In genomic region chr13:21001471-21001870, GRCh38 we compare ENCODE assay signal across 34 cellular contexts.
"Had no signal": no experiment of that assay in that cellular context is flagged by ENCODE, and none has a peak within 500 bp of the region (broad histone marks: within the 10 kb centered on the region; RNA-seq: fewer than 3 reads in every experiment).

No MANE protein-coding gene starts in this region.

- DNase-seq: activated CD4-positive, alpha-beta T cell treated with anti-CD3 and anti-CD28 coated beads for 36 hours; activated CD4-positive, alpha-beta T cell treated with anti-CD3 and anti-CD28 coated beads, Interleukin-2, amount 10 ng/mL, durations not matched to agents 7 days and 5 days; activated CD4-positive, alpha-beta T cell treated with anti-CD3 and anti-CD28 coated beads, Interleukin-2, amount 50 U/mL, for 48 hours; activated CD8-positive, alpha-beta T cell treated with anti-CD3 and anti-CD28 coated beads, Interleukin-2, amount 10 ng/mL, durations not matched to agents 7 days and 5 days; activated gamma-delta T cell treated with Interleukin-2 at 50 U/mL for 16 hours; activated naive CD4-positive, alpha-beta T cell treated with anti-CD3 and anti-CD28 coated beads for 36 hours; activated naive CD8-positive, alpha-beta T cell treated with anti-CD3 and anti-CD28 coated beads, Interleukin-2, amount 50 U/mL, for 24 hours; activated T-cell treated with anti-CD3 and anti-CD28 coated beads, Interleukin-2, amount 50 U/mL, for 24 hours; anterior cingulate cortex; caudate nucleus; Kasumi-1; MM.1S; MV-4-11; NCI-H1092; NCI-H1436 treated with DMSO at 0.1 percent for 48 hours; NCI-H1694 treated with DMSO at 0.1 percent for 48 hours; NCI-H2029; NCI-H345; NCI-H524 treated with DMSO at 0.1 percent for 48 hours; NCI-H748 treated with DMSO at 0.1 percent for 48 hours; NK-92 treated with Interleukin-12 subunit alpha and Interleukin-12 subunit beta, amount 100 ng/mL, for 24 hours; PC-3; Peyer's patch; RPMI8226; SHP77 treated with DMSO at 0.1 percent for 48 hours; SK-N-SH had no signal

- H3K27me3 Mint-ChIP-seq: activated CD4-positive, alpha-beta T cell treated with anti-CD3 and anti-CD28 coated beads for 36 hours; activated CD4-positive, alpha-beta T cell treated with anti-CD3 and anti-CD28 coated beads, Interleukin-2, amount 10 ng/mL, durations not matched to agents 7 days and 5 days; activated naive CD8-positive, alpha-beta T cell; activated naive CD8-positive, alpha-beta T cell treated with anti-CD3 and anti-CD28 coated beads, Interleukin-2, amount 50 U/mL, for 24 hours; activated T-cell treated with anti-CD3 and anti-CD28 coated beads, Interleukin-2, amount 50 U/mL, for 24 hours; brain had no signal

- H3K4me3 Mint-ChIP-seq: activated CD4-positive, alpha-beta T cell treated with anti-CD3 and anti-CD28 coated beads for 36 hours; activated CD4-positive, alpha-beta T cell treated with anti-CD3 and anti-CD28 coated beads, Interleukin-2, amount 10 ng/mL, durations not matched to agents 7 days and 5 days; activated CD8-positive, alpha-beta T cell treated with anti-CD3 and anti-CD28 coated beads, Interleukin-2, amount 10 ng/mL, durations not matched to agents 7 days and 5 days; activated naive CD4-positive, alpha-beta T cell treated with anti-CD3 and anti-CD28 coated beads for 36 hours; activated naive CD8-positive, alpha-beta T cell; activated naive CD8-positive, alpha-beta T cell treated with anti-CD3 and anti-CD28 coated beads, Interleukin-2, amount 50 U/mL, for 24 hours; activated T-cell treated with anti-CD3 and anti-CD28 coated beads, Interleukin-2, amount 50 U/mL, for 24 hours; activated T-helper 1 cell treated with anti-CD3 and anti-CD28 coated beads, Interleukin-12 subunit alpha, Interleukin-12 subunit beta, Interleukin-2, Interleukin-4 antibody, amounts not matched to agents 30 ng/mL and 10 ng/mL and 1 ng/mL, durations not matched to agents 14 hours and 24 hours and 36 hours; brain; T-helper 1 cell treated with Interleukin-12 subunit alpha and Interleukin-12 subunit beta and Interleukin-4 antibody, amounts not matched to agents 30 μg/mL and 1 μg/mL, for 36 hours; T-helper 2 cell treated with Interferon-gamma antibody and Interleukin-4, amounts not matched to agents 5 μg/mL and 100 μg/mL, for 36 hours; WTC11 had no signal

- H3K4me1 Mint-ChIP-seq: activated CD4-positive, alpha-beta T cell treated with anti-CD3 and anti-CD28 coated beads for 36 hours; activated CD4-positive, alpha-beta T cell treated with anti-CD3 and anti-CD28 coated beads, Interleukin-2, amount 10 ng/mL, durations not matched to agents 7 days and 5 days; activated naive CD8-positive, alpha-beta T cell treated with anti-CD3 and anti-CD28 coated beads, Interleukin-2, amount 50 U/mL, for 24 hours had no signal

- H3K36me3 Mint-ChIP-seq: activated naive CD8-positive, alpha-beta T cell had no signal

- H3K4me3 ChIP-seq: Peyer's patch, SJSA1 had no signal

- H3K9ac ChIP-seq: SK-N-SH had no signal

- H3K9me3 Mint-ChIP-seq: activated CD4-positive, alpha-beta T cell treated with anti-CD3 and anti-CD28 coated beads, Interleukin-2, amount 10 ng/mL, durations not matched to agents 7 days and 5 days; activated naive CD4-positive, alpha-beta T cell treated with anti-CD3 and anti-CD28 coated beads for 36 hours; activated naive CD8-positive, alpha-beta T cell treated with anti-CD3 and anti-CD28 coated beads, Interleukin-2, amount 50 U/mL, for 24 hours; activated T-helper 1 cell treated with anti-CD3 and anti-CD28 coated beads, Interleukin-12 subunit alpha, Interleukin-12 subunit beta, Interleukin-2, Interleukin-4 antibody, amounts not matched to agents 30 ng/mL and 10 ng/mL and 1 ng/mL, durations not matched to agents 14 hours and 24 hours and 36 hours; T-helper 1 cell treated with Interleukin-12 subunit alpha and Interleukin-12 subunit beta and Interleukin-4 antibody, amounts not matched to agents 30 μg/mL and 1 μg/mL, for 36 hours had no signal

- ATAC-seq: activated CD4-positive, alpha-beta T cell treated with anti-CD3 and anti-CD28 coated beads for 36 hours; activated CD4-positive, CD25-positive, alpha-beta regulatory T cell treated with anti-CD3 and anti-CD28 coated beads, Interleukin-2, amount 50 U/mL, for 24 hours; activated CD8-positive, alpha-beta T cell treated with anti-CD3 and anti-CD28 coated beads, Interleukin-2, amount 10 ng/mL, durations not matched to agents 7 days and 5 days; activated naive CD8-positive, alpha-beta T cell treated with anti-CD3 and anti-CD28 coated beads, Interleukin-2, amount 50 U/mL, for 24 hours; PC-3; WTC11 had no signal

- H3K27ac Mint-ChIP-seq: activated CD4-positive, alpha-beta T cell treated with anti-CD3 and anti-CD28 coated beads for 36 hours; activated CD4-positive, alpha-beta T cell treated with anti-CD3 and anti-CD28 coated beads, Interleukin-2, amount 10 ng/mL, durations not matched to agents 7 days and 5 days; activated CD8-positive, alpha-beta T cell treated with anti-CD3 and anti-CD28 coated beads, Interleukin-2, amount 10 ng/mL, durations not matched to agents 7 days and 5 days; activated naive CD4-positive, alpha-beta T cell treated with anti-CD3 and anti-CD28 coated beads for 36 hours; activated naive CD8-positive, alpha-beta T cell; activated naive CD8-positive, alpha-beta T cell treated with anti-CD3 and anti-CD28 coated beads, Interleukin-2, amount 50 U/mL, for 24 hours; activated T-cell treated with anti-CD3 and anti-CD28 coated beads, Interleukin-2, amount 50 U/mL, for 24 hours; activated T-helper 1 cell treated with anti-CD3 and anti-CD28 coated beads, Interleukin-12 subunit alpha, Interleukin-12 subunit beta, Interleukin-2, Interleukin-4 antibody, amounts not matched to agents 30 ng/mL and 10 ng/mL and 1 ng/mL, durations not matched to agents 14 hours and 24 hours and 36 hours; brain; T-helper 1 cell treated with Interleukin-12 subunit alpha and Interleukin-12 subunit beta and Interleukin-4 antibody, amounts not matched to agents 30 μg/mL and 1 μg/mL, for 36 hours; T-helper 2 cell treated with Interferon-gamma antibody and Interleukin-4, amounts not matched to agents 5 μg/mL and 100 μg/mL, for 36 hours; WTC11 had no signal

- H3K9me2 ChIP-seq: SK-N-SH had no signal

- H3K9me3 ChIP-seq: Peyer's patch, SJSA1, SK-N-SH had no signal

- H3K36me3 ChIP-seq: Peyer's patch had no signal

- H3K4me2 ChIP-seq: SK-N-SH had no signal

- H3K27me3 ChIP-seq: Peyer's patch, SJSA1 had no signal

- H3K27ac ChIP-seq: Peyer's patch, SJSA1 had no signal

- H3K4me1 ChIP-seq: Peyer's patch had no signal
